Comparison of ENCODE assay signal across 8 cellular contexts in the genomic region with DNA sequence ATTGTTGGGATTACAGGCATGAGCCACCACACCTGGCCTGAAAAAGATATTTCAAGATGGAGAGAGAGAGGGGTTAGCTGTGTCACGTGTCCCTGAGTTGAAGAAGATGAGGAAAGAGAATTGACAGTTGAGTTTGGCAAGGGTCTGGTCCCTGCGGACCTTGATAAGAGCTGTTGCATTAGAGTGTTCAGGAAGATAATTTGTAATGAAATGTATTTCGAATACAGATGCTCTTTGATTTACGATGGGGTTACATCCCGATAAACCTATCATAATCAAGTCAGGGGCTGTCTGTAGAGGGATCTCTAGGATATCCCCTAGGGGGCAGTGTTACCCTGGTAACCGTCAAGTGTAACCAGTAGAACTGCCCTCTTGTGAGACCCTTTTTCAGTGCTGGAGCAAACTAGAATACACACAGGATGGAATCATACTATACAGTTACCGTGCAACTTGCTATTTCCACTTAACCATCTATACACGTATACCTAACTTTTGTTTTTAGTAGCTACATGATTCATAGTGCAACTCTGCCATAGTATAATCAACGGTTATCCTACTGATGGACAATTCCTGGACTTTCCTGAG. TPM values are rescaled to one million over a fixed set of nuclear protein-coding genes. Genes with fewer than 3 reads are reported as not detected.
DNase-seq lines count a peak whose midpoint lies in the region; ATAC-seq, FAIRE-seq and TF ChIP-seq lines count a peak whose summit lies in the region.

No MANE protein-coding gene starts in this region.

- H3K27me3 ChIP-seq in NT2/D1 (ENCODE audit: insufficient read depth, insufficient read length) (no peaks in the 10 kb centered on the region), pancreas (no peaks in the 10 kb centered on the region)

- peak; percentile 74 for DNase-seq in activated effector memory CD4-positive, alpha-beta T cell treated with anti-CD3 and anti-CD28 coated beads, Interleukin-2, amount 50 U/mL, for 16 hours
- no peak for DNase-seq in activated effector memory CD4-positive, alpha-beta T cell treated with Interleukin-2 at 50 U/mL for 16 hours
- DNase-seq in NT2/D1 (ENCODE audit: low read depth, low spot score) (peak; percentile 80), fibroblast of the conjunctiva (ENCODE audit: low read depth) (peak; percentile 65), pancreas (peak in 2 of 6 donors; percentile 42 to 43)
- peak; percentile 63 to 65 for DNase-seq in activated T-cell treated with anti-CD3 and anti-CD28 coated beads, Interleukin-2, amount 50 U/mL, for 48 hours

- H3K4me3 ChIP-seq in NT2/D1 (ENCODE audit: insufficient read length, low read depth) (no peak overlapping the region), pancreas (peak overlapping the region in 2 of 4 donors; percentile 91 to 92)

- no peak overlapping the region for H3K9ac ChIP-seq in NT2/D1 (ENCODE audit: insufficient read length, low read depth)

- H3K4me1 ChIP-seq in NT2/D1 (ENCODE audit: insufficient read depth, insufficient read length), result peaks cover 3% of the 10 kb centered on the region
- peaks cover 0 to 13% (median 6%) of the 10 kb centered on the region in 3 donors for H3K4me1 ChIP-seq in pancreas

- peak in 3 of 4 donors; percentile 20 to 53 (median 49) for TF ChIP-seq CTCF in pancreas (IDR thresholded peaks at IDR 0.05)

- H3K9me3 ChIP-seq in NT2/D1 (ENCODE audit: insufficient read depth, low read length), result no peaks in the 10 kb centered on the region
- H3K9me3 ChIP-seq in pancreas, result no peaks in the 10 kb centered on the region

- no peak overlapping the region for H3K27ac ChIP-seq in pancreas

- FAIRE-seq in pancreas (lab: Jason Lieb, UNC), result no peak

- H3K36me3 ChIP-seq in NT2/D1 (ENCODE audit: insufficient read depth, insufficient read length, low read length), result peaks cover 21% of the 10 kb centered on the region
- H3K36me3 ChIP-seq in pancreas, result no peaks in the 10 kb centered on the region

- intact Hi-C loops in pancreas (cut with DNase I), result no loop called here

- ATAC-seq in HG03571 (IDR thresholded peaks at IDR 0.05; ENCODE audit: unreplicated experiment) (peak; percentile 46), pancreas (peak; percentile 30 to 70 (median 56)), HG02571 (IDR thresholded peaks at IDR 0.05; ENCODE audit: unreplicated experiment) (no peak)

- 14% methylated on average over 9 of the region's 9 CpGs for WGBS in pancreas, 2 donors

RNA-seq across cellular contexts. Expression of a gene that starts 1.5 kb away (rescaled TPM):
- 10 to 100 TPM; 25.0 to 38.9 (median 32.4) TPM for total RNA-seq in pancreas
- polyA plus RNA-seq in pancreas, result 10 to 100 TPM; 52.0 to 63.4 TPM

RNA-seq across cellular contexts. Expression of a gene that starts 16.9 kb away (rescaled TPM):
- total RNA-seq in pancreas, result 10 to 100 TPM in 2 of 6 donors, 1 to 10 TPM in 4; 3.5 to 21.8 (median 7.0) TPM
- polyA plus RNA-seq in pancreas, result 10 to 100 TPM in 1 of 2 donors, 1 to 10 TPM in 1; 7.7 to 11.4 TPM

RNA-seq across cellular contexts. Expression of a gene that starts 21.8 kb away (rescaled TPM):
- 1 to 10 TPM in 4 of 6 donors, under 1 TPM in 2; 0.43 to 5.2 (median 1.8) TPM for total RNA-seq in pancreas
- polyA plus RNA-seq in pancreas, result 10 to 100 TPM; 11.3 to 38.8 TPM

RNA-seq across cellular contexts. Expression of a gene that starts 31.6 kb away (rescaled TPM):
- 10 to 100 TPM; 32.1 to 54.8 (median 36.9) TPM for total RNA-seq in pancreas
- polyA plus RNA-seq in pancreas, result 10 to 100 TPM; 60.3 to 87.3 TPM

RNA-seq across cellular contexts. Expression of a gene that starts 36.8 kb away (rescaled TPM):
- total RNA-seq in pancreas, result 1 to 10 TPM; 4.4 to 8.5 (median 6.0) TPM
- 1 to 10 TPM; 4.6 to 6.4 TPM for polyA plus RNA-seq in pancreas
